In the genomic region with DNA sequence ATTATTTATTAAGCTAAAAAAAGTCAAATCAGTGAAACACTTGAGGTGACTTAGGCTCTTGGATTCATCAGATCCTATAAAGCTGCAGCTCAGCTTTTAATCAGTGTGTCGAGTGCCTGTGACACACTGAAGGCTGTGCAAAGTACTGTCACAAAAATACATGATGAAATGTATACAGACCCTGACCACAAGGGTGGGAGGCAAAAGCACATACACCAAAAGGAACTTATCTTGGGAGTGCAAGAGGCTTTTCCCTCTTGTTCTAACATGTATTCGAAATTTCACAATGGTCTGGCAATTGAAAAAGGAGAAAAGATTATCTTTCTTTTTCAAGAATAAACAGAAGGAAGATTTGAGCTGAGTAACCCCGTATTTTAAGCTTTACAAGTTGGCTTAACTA, we compare ENCODE assay signal across 1 cellular context.
TF ChIP-seq lines count a peak whose summit lies in the region.

No MANE protein-coding gene starts in this region.

TF ChIP-seq in H1, 55 proteins besides CTCF, POLR2A, EP300 and RAD21:
- TF ChIP-seq CHD2 (IDR thresholded peaks at IDR 0.05; ENCODE audit: low read length), result no peak
- no peak for TF ChIP-seq GTF2F1 (IDR thresholded peaks at IDR 0.05; ENCODE audit: borderline replicate concordance, low read depth, low read length)
TF ChIP-seq in H1: peak in this region for 0.
